ENCODE assay signal across 1 cellular context in the genomic region with DNA sequence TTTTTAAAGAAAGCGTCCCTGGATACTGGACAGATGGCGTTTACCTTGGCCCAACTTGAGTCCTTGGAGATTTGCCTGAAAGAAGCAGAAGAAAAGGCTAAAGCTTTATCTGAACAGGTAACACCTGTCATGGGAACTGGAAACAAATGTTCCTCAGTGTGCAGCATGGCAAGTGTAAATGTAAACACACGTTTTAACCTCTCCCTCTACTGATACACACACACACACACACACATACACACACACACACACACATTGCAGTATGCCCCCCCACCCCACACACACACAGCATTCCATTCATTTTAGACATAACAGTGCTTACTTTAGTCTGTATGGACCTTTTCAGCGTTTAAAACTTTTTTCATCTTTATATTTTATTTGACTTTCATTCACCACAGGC.
TF ChIP-seq lines count a peak whose summit lies in the region.

No MANE protein-coding gene starts in this region.

TF ChIP-seq in GM23338, 12 proteins besides CTCF, POLR2A, EP300 and RAD21 (continued from another document):
- TF ChIP-seq, protein P1, sequence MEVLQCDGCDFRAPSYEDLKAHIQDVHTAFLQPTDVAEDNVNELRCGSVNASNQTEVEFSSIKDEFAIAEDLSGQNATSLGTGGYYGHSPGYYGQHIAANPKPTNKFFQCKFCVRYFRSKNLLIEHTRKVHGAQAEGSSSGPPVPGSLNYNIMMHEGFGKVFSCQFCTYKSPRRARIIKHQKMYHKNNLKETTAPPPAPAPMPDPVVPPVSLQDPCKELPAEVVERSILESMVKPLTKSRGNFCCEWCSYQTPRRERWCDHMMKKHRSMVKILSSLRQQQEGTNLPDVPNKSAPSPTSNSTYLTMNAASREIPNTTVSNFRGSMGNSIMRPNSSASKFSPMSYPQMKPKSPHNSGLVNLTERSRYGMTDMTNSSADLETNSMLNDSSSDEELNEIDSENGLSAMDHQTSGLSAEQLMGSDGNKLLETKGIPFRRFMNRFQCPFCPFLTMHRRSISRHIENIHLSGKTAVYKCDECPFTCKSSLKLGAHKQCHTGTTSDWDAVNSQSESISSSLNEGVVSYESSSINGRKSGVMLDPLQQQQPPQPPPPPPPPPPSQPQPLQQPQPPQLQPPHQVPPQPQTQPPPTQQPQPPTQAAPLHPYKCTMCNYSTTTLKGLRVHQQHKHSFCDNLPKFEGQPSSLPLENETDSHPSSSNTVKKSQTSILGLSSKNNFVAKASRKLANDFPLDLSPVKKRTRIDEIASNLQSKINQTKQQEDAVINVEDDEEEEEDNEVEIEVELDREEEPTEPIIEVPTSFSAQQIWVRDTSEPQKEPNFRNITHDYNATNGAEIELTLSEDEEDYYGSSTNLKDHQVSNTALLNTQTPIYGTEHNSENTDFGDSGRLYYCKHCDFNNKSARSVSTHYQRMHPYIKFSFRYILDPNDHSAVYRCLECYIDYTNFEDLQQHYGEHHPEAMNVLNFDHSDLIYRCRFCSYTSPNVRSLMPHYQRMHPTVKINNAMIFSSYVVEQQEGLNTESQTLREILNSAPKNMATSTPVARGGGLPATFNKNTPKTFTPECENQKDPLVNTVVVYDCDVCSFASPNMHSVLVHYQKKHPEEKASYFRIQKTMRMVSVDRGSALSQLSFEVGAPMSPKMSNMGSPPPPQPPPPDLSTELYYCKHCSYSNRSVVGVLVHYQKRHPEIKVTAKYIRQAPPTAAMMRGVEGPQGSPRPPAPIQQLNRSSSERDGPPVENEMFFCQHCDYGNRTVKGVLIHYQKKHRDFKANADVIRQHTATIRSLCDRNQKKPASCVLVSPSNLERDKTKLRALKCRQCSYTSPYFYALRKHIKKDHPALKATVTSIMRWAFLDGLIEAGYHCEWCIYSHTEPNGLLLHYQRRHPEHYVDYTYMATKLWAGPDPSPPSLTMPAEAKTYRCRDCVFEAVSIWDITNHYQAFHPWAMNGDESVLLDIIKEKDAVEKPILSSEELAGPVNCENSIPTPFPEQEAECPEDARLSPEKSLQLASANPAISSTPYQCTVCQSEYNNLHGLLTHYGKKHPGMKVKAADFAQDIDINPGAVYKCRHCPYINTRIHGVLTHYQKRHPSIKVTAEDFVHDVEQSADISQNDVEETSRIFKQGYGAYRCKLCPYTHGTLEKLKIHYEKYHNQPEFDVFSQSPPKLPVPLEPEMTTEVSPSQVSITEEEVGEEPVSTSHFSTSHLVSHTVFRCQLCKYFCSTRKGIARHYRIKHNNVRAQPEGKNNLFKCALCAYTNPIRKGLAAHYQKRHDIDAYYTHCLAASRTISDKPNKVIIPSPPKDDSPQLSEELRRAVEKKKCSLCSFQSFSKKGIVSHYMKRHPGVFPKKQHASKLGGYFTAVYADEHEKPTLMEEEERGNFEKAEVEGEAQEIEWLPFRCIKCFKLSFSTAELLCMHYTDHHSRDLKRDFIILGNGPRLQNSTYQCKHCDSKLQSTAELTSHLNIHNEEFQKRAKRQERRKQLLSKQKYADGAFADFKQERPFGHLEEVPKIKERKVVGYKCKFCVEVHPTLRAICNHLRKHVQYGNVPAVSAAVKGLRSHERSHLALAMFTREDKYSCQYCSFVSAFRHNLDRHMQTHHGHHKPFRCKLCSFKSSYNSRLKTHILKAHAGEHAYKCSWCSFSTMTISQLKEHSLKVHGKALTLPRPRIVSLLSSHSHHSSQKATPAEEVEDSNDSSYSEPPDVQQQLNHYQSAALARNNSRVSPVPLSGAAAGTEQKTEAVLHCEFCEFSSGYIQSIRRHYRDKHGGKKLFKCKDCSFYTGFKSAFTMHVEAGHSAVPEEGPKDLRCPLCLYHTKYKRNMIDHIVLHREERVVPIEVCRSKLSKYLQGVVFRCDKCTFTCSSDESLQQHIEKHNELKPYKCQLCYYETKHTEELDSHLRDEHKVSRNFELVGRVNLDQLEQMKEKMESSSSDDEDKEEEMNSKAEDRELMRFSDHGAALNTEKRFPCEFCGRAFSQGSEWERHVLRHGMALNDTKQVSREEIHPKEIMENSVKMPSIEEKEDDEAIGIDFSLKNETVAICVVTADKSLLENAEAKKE (CRISPR knock-in tag; IDR thresholded peaks at IDR 0.05): no peak
- TF ChIP-seq, protein P2, sequence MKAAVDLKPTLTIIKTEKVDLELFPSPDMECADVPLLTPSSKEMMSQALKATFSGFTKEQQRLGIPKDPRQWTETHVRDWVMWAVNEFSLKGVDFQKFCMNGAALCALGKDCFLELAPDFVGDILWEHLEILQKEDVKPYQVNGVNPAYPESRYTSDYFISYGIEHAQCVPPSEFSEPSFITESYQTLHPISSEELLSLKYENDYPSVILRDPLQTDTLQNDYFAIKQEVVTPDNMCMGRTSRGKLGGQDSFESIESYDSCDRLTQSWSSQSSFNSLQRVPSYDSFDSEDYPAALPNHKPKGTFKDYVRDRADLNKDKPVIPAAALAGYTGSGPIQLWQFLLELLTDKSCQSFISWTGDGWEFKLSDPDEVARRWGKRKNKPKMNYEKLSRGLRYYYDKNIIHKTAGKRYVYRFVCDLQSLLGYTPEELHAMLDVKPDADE (IDR thresholded peaks at IDR 0.05): no peak
- TF ChIP-seq POLR2AphosphoS5 (IDR thresholded peaks at IDR 0.05; ENCODE audit: low read depth): no peak
